In genomic region chr1:206905295-206906164, GRCh38 we compare ENCODE assay signal across 8 cellular contexts. TPM values are rescaled to one million over a fixed set of nuclear protein-coding genes. Genes with fewer than 3 reads are reported as not detected.
DNase-seq lines count a peak whose midpoint lies in the region; ATAC-seq and TF ChIP-seq lines count a peak whose summit lies in the region.

No MANE protein-coding gene starts in this region.

- H3K4me1 Mint-ChIP-seq in activated CD4-positive, alpha-beta memory T cell treated with anti-CD3 and anti-CD28 coated beads for 36 hours (ENCODE audit: low read depth) = peaks cover 69% of the 10 kb centered on the region

- intact Hi-C loops in activated CD4-positive, alpha-beta memory T cell treated with anti-CD3 and anti-CD28 coated beads for 36 hours (cut with micrococcal nuclease) = loop anchor here (1.0 kb wide), 3 partner anchors 8 to 17 kb away; partner anchors contain the start of gene IL24
- intact Hi-C loops in head of caudate nucleus (cut with DNase I) = no loop called here

- peak; percentile 83 for DNase-seq in BJ (ENCODE audit: low read depth)
- peak; percentile 74 for DNase-seq in activated CD4-positive, alpha-beta memory T cell treated with anti-CD3 and anti-CD28 coated beads for 36 hours
- DNase-seq in islet precursor cell = peak; percentile 88
- DNase-seq in head of caudate nucleus = no peak
- DNase-seq in MV-4-11 (lab: John Stamatoyannopoulos, UW) = no peak

- CTCF ChIA-PET in BJ (lab: Yijun Ruan, JAX) = interaction anchor here (0.8 to 6.1 kb wide), 12 partner anchors 10 to 293 kb away, joined by 3 to 64 read pairs (median 5); partner anchors contain the start of genes EIF2D and IL20
- CTCF ChIA-PET in activated CD4-positive, alpha-beta memory T cell treated with anti-CD3 and anti-CD28 coated beads for 36 hours (lab: Charles Lee) = interaction anchor here (0.7 to 6.9 kb wide), 27 partner anchors 8 to 594 kb away, joined by 3 to 65 read pairs (median 4); partner anchors contain the start of genes IL20 and IL24

- POLR2A ChIA-PET in BJ (lab: Charles Lee) = interaction anchor here (0.6 kb wide), 1 partner anchor 115 kb away, joined by 13 read pairs; no protein-coding TSS in a partner anchor
- POLR2A ChIA-PET in activated CD4-positive, alpha-beta memory T cell treated with anti-CD3 and anti-CD28 coated beads for 36 hours (lab: Charles Lee) = interaction anchor here (0.9 to 2.1 kb wide), 7 partner anchors 9 to 166 kb away, joined by 3 to 15 read pairs (median 4); partner anchors contain the start of genes FCMR and IL24

- peaks cover 48% of the 10 kb centered on the region for H3K36me3 Mint-ChIP-seq in activated CD4-positive, alpha-beta memory T cell treated with anti-CD3 and anti-CD28 coated beads for 36 hours

- H3K4me3 Mint-ChIP-seq in activated CD4-positive, alpha-beta memory T cell treated with anti-CD3 and anti-CD28 coated beads for 36 hours = peak overlapping the region; percentile 33

- peak overlapping the region; percentile 83 for H3K27ac Mint-ChIP-seq in activated CD4-positive, alpha-beta memory T cell treated with anti-CD3 and anti-CD28 coated beads for 36 hours

- no peaks in the 10 kb centered on the region for H3K36me3 ChIP-seq in BJ (ENCODE audit: control insufficient read depth, insufficient read depth, low read length)

- H3K9me3 Mint-ChIP-seq in activated CD4-positive, alpha-beta memory T cell treated with anti-CD3 and anti-CD28 coated beads for 36 hours = no peaks in the 10 kb centered on the region

- TF ChIP-seq POLR2A in GM18505 (IDR thresholded peaks at IDR 0.05; ENCODE audit: borderline replicate concordance, extremely low read depth, insufficient read depth, insufficient read length) = no peak

- no peak overlapping the region for H3K4me3 ChIP-seq in BJ (ENCODE audit: low read depth, low read length)

- ATAC-seq in HG02642 (IDR thresholded peaks at IDR 0.05; ENCODE audit: poor library complexity, unreplicated experiment) = peak; percentile 71
- no peak for ATAC-seq in GM21528 (IDR thresholded peaks at IDR 0.05; ENCODE audit: low FRiP score, unreplicated experiment)
- ATAC-seq in GM18505 (IDR thresholded peaks at IDR 0.05; ENCODE audit: unreplicated experiment) = no peak

- H3K27me3 Mint-ChIP-seq in activated CD4-positive, alpha-beta memory T cell treated with anti-CD3 and anti-CD28 coated beads for 36 hours = no peaks in the 10 kb centered on the region

- H3K27me3 ChIP-seq in BJ (ENCODE audit: control insufficient read depth, insufficient read depth, low read length) = no peaks in the 10 kb centered on the region

- peak; percentile 10; the same call in 1 of the 2 replicates for TF ChIP-seq CTCF in BJ (IDR thresholded peaks at IDR 0.05; ENCODE audit: insufficient read depth, low read depth, low read length)

RNA-seq across cellular contexts. Expression of gene IL24, which starts 8.3 kb away (rescaled TPM):
- polyA plus RNA-seq in BJ (2011; rRNA removed) = 0.10 and 0.25 TPM in 2 replicates
- 0.14 TPM in 1 of 2 replicates, not detected in the other for polyA minus RNA-seq in BJ (2011; rRNA and poly(A)+ RNA removed)
- 10 to 100 TPM in 1 of 2 experiments, 1 to 10 TPM in 1; 9.8 to 10.0 TPM for total RNA-seq in activated CD4-positive, alpha-beta memory T cell treated with anti-CD3 and anti-CD28 coated beads for 36 hours

RNA-seq across cellular contexts. Expression of gene FCMR, which starts 16.2 kb away (rescaled TPM):
- 0.56 and 1.4 TPM in 2 replicates for polyA plus RNA-seq in BJ (2011; rRNA removed)
- polyA minus RNA-seq in BJ (2011; rRNA and poly(A)+ RNA removed) = 0.41 and 1.8 TPM in 2 replicates
- total RNA-seq in activated CD4-positive, alpha-beta memory T cell treated with anti-CD3 and anti-CD28 coated beads for 36 hours = 10 to 100 TPM; 65.7 to 73.0 TPM

RNA-seq across cellular contexts. Expression of gene IL20, which starts 40.1 kb away (rescaled TPM):
- not detected in 2 replicates for polyA plus RNA-seq in BJ (2011; rRNA removed)
- not detected in 2 replicates for polyA minus RNA-seq in BJ (2011; rRNA and poly(A)+ RNA removed)
- total RNA-seq in activated CD4-positive, alpha-beta memory T cell treated with anti-CD3 and anti-CD28 coated beads for 36 hours = not detected

RNA-seq across cellular contexts. Expression of gene PIGR, which starts 40.7 kb away (rescaled TPM):
- not detected in 2 replicates for polyA plus RNA-seq in BJ (2011; rRNA removed)
- not detected in 2 replicates for polyA minus RNA-seq in BJ (2011; rRNA and poly(A)+ RNA removed)
- under 1 TPM; 0.10 TPM for total RNA-seq in activated CD4-positive, alpha-beta memory T cell treated with anti-CD3 and anti-CD28 coated beads for 36 hours

Comparison
In these comparisons a context has a peak if more than half of its experiments do, and no peak if none do; other contexts are left out.
1. DNase-seq: peak in BJ (single experiment), activated CD4-positive, alpha-beta memory T cell treated with anti-CD3 and anti-CD28 coated beads for 36 hours (single experiment) and islet precursor cell (single experiment); none in head of caudate nucleus (0 of 42) and MV-4-11 (single experiment).